ENCODE assay signal across 1 cellular context in the genomic region with DNA sequence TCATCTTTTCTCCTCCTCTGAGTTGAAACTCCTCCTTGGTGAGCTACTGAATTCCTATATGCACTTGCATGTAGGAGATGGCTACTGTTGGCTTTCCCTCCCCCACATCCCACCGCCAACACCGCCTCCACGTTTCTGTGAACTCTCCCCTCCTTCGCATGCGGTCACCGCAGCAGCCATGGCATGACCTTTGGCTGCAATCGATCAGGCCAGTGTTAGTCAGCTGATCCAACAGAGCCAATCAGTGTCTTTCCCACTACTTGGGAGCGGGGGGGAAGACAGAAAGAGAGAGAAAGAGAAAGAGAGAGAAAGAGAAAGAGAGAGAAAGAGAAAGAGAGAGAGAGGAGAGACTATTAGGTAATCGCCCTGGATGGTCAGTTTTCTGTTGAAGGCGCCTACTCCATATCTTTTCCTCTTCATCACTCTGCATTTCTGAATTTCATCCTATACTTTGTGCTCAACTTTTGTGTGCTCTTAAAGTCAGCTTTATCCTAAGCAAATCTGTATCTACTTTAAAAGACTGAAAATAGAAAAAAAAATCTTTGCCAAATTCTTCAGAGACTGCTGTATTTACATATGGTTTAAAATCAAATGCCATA.
A peak's percentile ranks its signal among the peaks of the same experiment; 100 is the strongest.
TF ChIP-seq lines count a peak whose summit lies in the region.

No MANE protein-coding gene starts in this region.

TF ChIP-seq in HepG2, 621 proteins besides CTCF, POLR2A, EP300 and RAD21 (continued from another document and continues in another):
- TF ChIP-seq, protein P1, sequence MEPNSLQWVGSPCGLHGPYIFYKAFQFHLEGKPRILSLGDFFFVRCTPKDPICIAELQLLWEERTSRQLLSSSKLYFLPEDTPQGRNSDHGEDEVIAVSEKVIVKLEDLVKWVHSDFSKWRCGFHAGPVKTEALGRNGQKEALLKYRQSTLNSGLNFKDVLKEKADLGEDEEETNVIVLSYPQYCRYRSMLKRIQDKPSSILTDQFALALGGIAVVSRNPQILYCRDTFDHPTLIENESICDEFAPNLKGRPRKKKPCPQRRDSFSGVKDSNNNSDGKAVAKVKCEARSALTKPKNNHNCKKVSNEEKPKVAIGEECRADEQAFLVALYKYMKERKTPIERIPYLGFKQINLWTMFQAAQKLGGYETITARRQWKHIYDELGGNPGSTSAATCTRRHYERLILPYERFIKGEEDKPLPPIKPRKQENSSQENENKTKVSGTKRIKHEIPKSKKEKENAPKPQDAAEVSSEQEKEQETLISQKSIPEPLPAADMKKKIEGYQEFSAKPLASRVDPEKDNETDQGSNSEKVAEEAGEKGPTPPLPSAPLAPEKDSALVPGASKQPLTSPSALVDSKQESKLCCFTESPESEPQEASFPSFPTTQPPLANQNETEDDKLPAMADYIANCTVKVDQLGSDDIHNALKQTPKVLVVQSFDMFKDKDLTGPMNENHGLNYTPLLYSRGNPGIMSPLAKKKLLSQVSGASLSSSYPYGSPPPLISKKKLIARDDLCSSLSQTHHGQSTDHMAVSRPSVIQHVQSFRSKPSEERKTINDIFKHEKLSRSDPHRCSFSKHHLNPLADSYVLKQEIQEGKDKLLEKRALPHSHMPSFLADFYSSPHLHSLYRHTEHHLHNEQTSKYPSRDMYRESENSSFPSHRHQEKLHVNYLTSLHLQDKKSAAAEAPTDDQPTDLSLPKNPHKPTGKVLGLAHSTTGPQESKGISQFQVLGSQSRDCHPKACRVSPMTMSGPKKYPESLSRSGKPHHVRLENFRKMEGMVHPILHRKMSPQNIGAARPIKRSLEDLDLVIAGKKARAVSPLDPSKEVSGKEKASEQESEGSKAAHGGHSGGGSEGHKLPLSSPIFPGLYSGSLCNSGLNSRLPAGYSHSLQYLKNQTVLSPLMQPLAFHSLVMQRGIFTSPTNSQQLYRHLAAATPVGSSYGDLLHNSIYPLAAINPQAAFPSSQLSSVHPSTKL (CRISPR knock-in tag; IDR thresholded peaks at IDR 0.05), result peak; percentile 90
- TF ChIP-seq PHF20 (CRISPR knock-in tag; IDR thresholded peaks at IDR 0.05), result peak; percentile 56; the same call in 1 of the 2 replicates
- peak; percentile 61 for TF ChIP-seq FOXO1 (CRISPR knock-in tag; IDR thresholded peaks at IDR 0.05)
- TF ChIP-seq ZNF782 (CRISPR knock-in tag; IDR thresholded peaks at IDR 0.05; ENCODE audit: borderline replicate concordance), result peak; percentile 90; the same call in 1 of the 2 replicates
- TF ChIP-seq ZNF180 (CRISPR knock-in tag; IDR thresholded peaks at IDR 0.05; ENCODE audit: borderline replicate concordance, low read depth), result no peak
- no peak for TF ChIP-seq ZBTB1 (CRISPR knock-in tag; IDR thresholded peaks at IDR 0.05; ENCODE audit: borderline replicate concordance)
- no peak for TF ChIP-seq MLLT10 (CRISPR knock-in tag; IDR thresholded peaks at IDR 0.05)
- TF ChIP-seq ZNF24 (IDR thresholded peaks at IDR 0.05), result no peak
- TF ChIP-seq SIN3A (IDR thresholded peaks at IDR 0.05; ENCODE audit: borderline replicate concordance, low read depth, low read length), result no peak
- TF ChIP-seq ISX (CRISPR knock-in tag; conservative IDR thresholded peaks at IDR 0.05), result 0 out of 2 replicates have a peak, but pooled peaks have one; percentile 41
- 0 out of 2 replicates have a peak, but pooled peaks have one; percentile 39 for TF ChIP-seq ZNF737 (CRISPR knock-in tag; IDR thresholded peaks at IDR 0.05; ENCODE audit: borderline replicate concordance)
- peak; percentile 95 for TF ChIP-seq IRF2 (CRISPR knock-in tag; IDR thresholded peaks at IDR 0.05)
- TF ChIP-seq REXO4 (CRISPR knock-in tag; IDR thresholded peaks at IDR 0.05; ENCODE audit: borderline replicate concordance), result no peak
- no peak for TF ChIP-seq SYNCRIP (IDR thresholded peaks at IDR 0.05; ENCODE audit: insufficient read depth, low read depth, low read length)
- no peak for TF ChIP-seq ZNF572 (CRISPR knock-in tag; IDR thresholded peaks at IDR 0.05)
- TF ChIP-seq ATF2 (CRISPR knock-in tag; IDR thresholded peaks at IDR 0.05), result peak; percentile 92
- peak; percentile 97 for TF ChIP-seq ZIK1 (CRISPR knock-in tag; IDR thresholded peaks at IDR 0.05; ENCODE audit: borderline replicate concordance, low read depth)
- TF ChIP-seq ZBTB4 (CRISPR knock-in tag; IDR thresholded peaks at IDR 0.05; ENCODE audit: borderline replicate concordance), result peak; percentile 83; the same call in 1 of the 2 replicates
- peak; percentile 91 for TF ChIP-seq MED1 (CRISPR knock-in tag; IDR thresholded peaks at IDR 0.05)
- TF ChIP-seq THAP11 (CRISPR knock-in tag; IDR thresholded peaks at IDR 0.05), result peak; percentile 87
- TF ChIP-seq ZNF724P (CRISPR knock-in tag; IDR thresholded peaks at IDR 0.05; ENCODE audit: borderline replicate concordance), result peak; percentile 95; the same call in 1 of the 2 replicates
- TF ChIP-seq HOXA3 (CRISPR knock-in tag; IDR thresholded peaks at IDR 0.05), result peak; percentile 97
- TF ChIP-seq THYN1 (CRISPR knock-in tag; IDR thresholded peaks at IDR 0.05; ENCODE audit: borderline replicate concordance, low read depth), result 0 out of 2 replicates have a peak, but pooled peaks have one; percentile 41
- TF ChIP-seq, protein P2, sequence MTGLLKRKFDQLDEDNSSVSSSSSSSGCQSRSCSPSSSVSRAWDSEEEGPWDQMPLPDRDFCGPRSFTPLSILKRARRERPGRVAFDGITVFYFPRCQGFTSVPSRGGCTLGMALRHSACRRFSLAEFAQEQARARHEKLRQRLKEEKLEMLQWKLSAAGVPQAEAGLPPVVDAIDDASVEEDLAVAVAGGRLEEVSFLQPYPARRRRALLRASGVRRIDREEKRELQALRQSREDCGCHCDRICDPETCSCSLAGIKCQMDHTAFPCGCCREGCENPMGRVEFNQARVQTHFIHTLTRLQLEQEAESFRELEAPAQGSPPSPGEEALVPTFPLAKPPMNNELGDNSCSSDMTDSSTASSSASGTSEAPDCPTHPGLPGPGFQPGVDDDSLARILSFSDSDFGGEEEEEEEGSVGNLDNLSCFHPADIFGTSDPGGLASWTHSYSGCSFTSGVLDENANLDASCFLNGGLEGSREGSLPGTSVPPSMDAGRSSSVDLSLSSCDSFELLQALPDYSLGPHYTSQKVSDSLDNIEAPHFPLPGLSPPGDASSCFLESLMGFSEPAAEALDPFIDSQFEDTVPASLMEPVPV (CRISPR knock-in tag; IDR thresholded peaks at IDR 0.05), result 0 out of 2 replicates have a peak, but pooled peaks have one; percentile 81
- peak; percentile 49; the same call in 1 of the 2 replicates for TF ChIP-seq ZFX (CRISPR knock-in tag; IDR thresholded peaks at IDR 0.05; ENCODE audit: low read depth)
- TF ChIP-seq RBM22 (optimal IDR thresholded peaks at IDR 0.05; ENCODE audit: low read length), result no peak
- peak; percentile 78 for TF ChIP-seq TBX2 (CRISPR knock-in tag; IDR thresholded peaks at IDR 0.05; ENCODE audit: borderline replicate concordance)
- TF ChIP-seq POLR2AphosphoS2 (IDR thresholded peaks at IDR 0.05; ENCODE audit: low read depth, low read length), result no peak
- TF ChIP-seq, protein P3, sequence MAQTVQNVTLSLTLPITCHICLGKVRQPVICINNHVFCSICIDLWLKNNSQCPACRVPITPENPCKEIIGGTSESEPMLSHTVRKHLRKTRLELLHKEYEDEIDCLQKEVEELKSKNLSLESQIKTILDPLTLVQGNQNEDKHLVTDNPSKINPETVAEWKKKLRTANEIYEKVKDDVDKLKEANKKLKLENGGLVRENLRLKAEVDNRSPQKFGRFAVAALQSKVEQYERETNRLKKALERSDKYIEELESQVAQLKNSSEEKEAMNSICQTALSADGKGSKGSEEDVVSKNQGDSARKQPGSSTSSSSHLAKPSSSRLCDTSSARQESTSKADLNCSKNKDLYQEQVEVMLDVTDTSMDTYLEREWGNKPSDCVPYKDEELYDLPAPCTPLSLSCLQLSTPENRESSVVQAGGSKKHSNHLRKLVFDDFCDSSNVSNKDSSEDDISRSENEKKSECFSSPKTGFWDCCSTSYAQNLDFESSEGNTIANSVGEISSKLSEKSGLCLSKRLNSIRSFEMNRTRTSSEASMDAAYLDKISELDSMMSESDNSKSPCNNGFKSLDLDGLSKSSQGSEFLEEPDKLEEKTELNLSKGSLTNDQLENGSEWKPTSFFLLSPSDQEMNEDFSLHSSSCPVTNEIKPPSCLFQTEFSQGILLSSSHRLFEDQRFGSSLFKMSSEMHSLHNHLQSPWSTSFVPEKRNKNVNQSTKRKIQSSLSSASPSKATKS (CRISPR knock-in tag; IDR thresholded peaks at IDR 0.05), result 0 out of 2 replicates have a peak, but pooled peaks have one; percentile 63
- TF ChIP-seq, protein P4, sequence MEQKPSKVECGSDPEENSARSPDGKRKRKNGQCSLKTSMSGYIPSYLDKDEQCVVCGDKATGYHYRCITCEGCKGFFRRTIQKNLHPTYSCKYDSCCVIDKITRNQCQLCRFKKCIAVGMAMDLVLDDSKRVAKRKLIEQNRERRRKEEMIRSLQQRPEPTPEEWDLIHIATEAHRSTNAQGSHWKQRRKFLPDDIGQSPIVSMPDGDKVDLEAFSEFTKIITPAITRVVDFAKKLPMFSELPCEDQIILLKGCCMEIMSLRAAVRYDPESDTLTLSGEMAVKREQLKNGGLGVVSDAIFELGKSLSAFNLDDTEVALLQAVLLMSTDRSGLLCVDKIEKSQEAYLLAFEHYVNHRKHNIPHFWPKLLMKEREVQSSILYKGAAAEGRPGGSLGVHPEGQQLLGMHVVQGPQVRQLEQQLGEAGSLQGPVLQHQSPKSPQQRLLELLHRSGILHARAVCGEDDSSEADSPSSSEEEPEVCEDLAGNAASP (CRISPR knock-in tag; IDR thresholded peaks at IDR 0.05; ENCODE audit: borderline replicate concordance), result peak; percentile 58; the same call in 1 of the 2 replicates
- no peak for TF ChIP-seq PCBP1 (IDR thresholded peaks at IDR 0.05; ENCODE audit: borderline replicate concordance, low read depth, low read length)
- TF ChIP-seq ERF (CRISPR knock-in tag; IDR thresholded peaks at IDR 0.05), result peak; percentile 96
- TF ChIP-seq, protein P5, sequence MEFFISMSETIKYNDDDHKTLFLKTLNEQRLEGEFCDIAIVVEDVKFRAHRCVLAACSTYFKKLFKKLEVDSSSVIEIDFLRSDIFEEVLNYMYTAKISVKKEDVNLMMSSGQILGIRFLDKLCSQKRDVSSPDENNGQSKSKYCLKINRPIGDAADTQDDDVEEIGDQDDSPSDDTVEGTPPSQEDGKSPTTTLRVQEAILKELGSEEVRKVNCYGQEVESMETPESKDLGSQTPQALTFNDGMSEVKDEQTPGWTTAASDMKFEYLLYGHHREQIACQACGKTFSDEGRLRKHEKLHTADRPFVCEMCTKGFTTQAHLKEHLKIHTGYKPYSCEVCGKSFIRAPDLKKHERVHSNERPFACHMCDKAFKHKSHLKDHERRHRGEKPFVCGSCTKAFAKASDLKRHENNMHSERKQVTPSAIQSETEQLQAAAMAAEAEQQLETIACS (CRISPR knock-in tag; IDR thresholded peaks at IDR 0.05), result no peak
- TF ChIP-seq CCDC6 (CRISPR knock-in tag; IDR thresholded peaks at IDR 0.05), result peak; percentile 79
- TF ChIP-seq SAP130 (CRISPR knock-in tag; IDR thresholded peaks at IDR 0.05; ENCODE audit: low read depth), result peak; percentile 81
- no peak for TF ChIP-seq RFX5 (IDR thresholded peaks at IDR 0.05; ENCODE audit: low read depth, low read length)
- no peak for TF ChIP-seq ZBTB49 (CRISPR knock-in tag; IDR thresholded peaks at IDR 0.05; ENCODE audit: borderline replicate concordance)
- peak; percentile 87; the same call in 1 of the 2 replicates for TF ChIP-seq ZBTB20 (CRISPR knock-in tag; IDR thresholded peaks at IDR 0.05; ENCODE audit: borderline replicate concordance, low read depth)
- TF ChIP-seq SALL2 (CRISPR knock-in tag; IDR thresholded peaks at IDR 0.05), result no peak
- peak; percentile 90; the same call in 1 of the 2 replicates for TF ChIP-seq BRCA1 (CRISPR knock-in tag; IDR thresholded peaks at IDR 0.05)
